12 cellular contexts compared by ENCODE assay signal in genomic region chr20:43669332-43669731, GRCh38. TPM values are rescaled to one million over a fixed set of nuclear protein-coding genes. Genes with fewer than 3 reads are reported as not detected.
A peak's percentile ranks its signal among the peaks of the same experiment; 100 is the strongest.
DNase-seq lines count a peak whose midpoint lies in the region; ATAC-seq and TF ChIP-seq lines count a peak whose summit lies in the region.
"Had no signal": no experiment of that assay in that cellular context is flagged by ENCODE, and none has a peak within 500 bp of the region (broad histone marks: within the 10 kb centered on the region; RNA-seq: fewer than 3 reads in every experiment).

No MANE protein-coding gene starts in this region.

- no peaks in the 10 kb centered on the region for H3K9me2 ChIP-seq in GM23248 (ENCODE audit: insufficient read depth)

- H3K27ac ChIP-seq in GM23248 = no peak overlapping the region
- H3K27ac ChIP-seq: ovary, vagina had no signal

- H3K4me3 ChIP-seq in GM23248 (no peak overlapping the region), mucosa of descending colon (no peak overlapping the region)
- H3K4me3 ChIP-seq: ovary, vagina had no signal

- H2AFZ ChIP-seq in GM23248 = no peak overlapping the region

- H3K9ac ChIP-seq in GM23248 = no peak overlapping the region

- H3K79me2 ChIP-seq in GM23248 (ENCODE audit: insufficient read depth) = no peaks in the 10 kb centered on the region

- no peaks in the 10 kb centered on the region for H4K20me1 ChIP-seq in GM23248 (ENCODE audit: insufficient read depth)

- no peak for TF ChIP-seq CTCF in mucosa of descending colon (IDR thresholded peaks at IDR 0.05)

- intact Hi-C loops in mucosa of descending colon (cut with DNase I, micrococcal nuclease) = no loop called here

- peaks cover under 1% of the 10 kb centered on the region; the same call in 1 of the 2 replicates for H3F3A ChIP-seq in GM23248 (ENCODE audit: insufficient read depth)

- no peaks in the 10 kb centered on the region for H3K27me3 ChIP-seq in GM23248 (replicated peaks; ENCODE audit: insufficient read depth)
- H3K27me3 ChIP-seq: ovary had no signal

- peak; percentile 6 for ATAC-seq in mucosa of descending colon

- H3K4me1 ChIP-seq in GM23248 (ENCODE audit: insufficient read depth) = peaks cover 6% of the 10 kb centered on the region; the same call in 1 of the 2 replicates
- peaks cover 10% of the 10 kb centered on the region for H3K4me1 ChIP-seq in mucosa of descending colon (ENCODE audit: low read depth)

- no peaks in the 10 kb centered on the region for H3K9me3 ChIP-seq in GM23248 (ENCODE audit: low read depth)
- no peaks in the 10 kb centered on the region for H3K9me3 ChIP-seq in mucosa of descending colon
- H3K9me3 ChIP-seq: ovary, vagina had no signal

- in situ Hi-C loops in GM23248 (cut with MboI) = no loop called here

- WGBS in GM23248 (ENCODE audit: low coverage in 1 of 2, low lambda C conversion rate in 2 of 2, missing lambda C conversion rate in 2 of 2), 2 experiments = 67 to 75% methylated on average over 3 of the region's 3 CpGs

- H3K4me2 ChIP-seq in GM23248 (ENCODE audit: unreplicated experiment) = no peak overlapping the region

- H3K36me3 ChIP-seq in GM23248 (ENCODE audit: low read depth) (no peaks in the 10 kb centered on the region), mucosa of descending colon (ENCODE audit: low read depth) (no peaks in the 10 kb centered on the region)
- H3K36me3 ChIP-seq: ovary, vagina had no signal

- peak; percentile 32 for DNase-seq in GM23248
- peak; percentile 98 for DNase-seq in M059J (ENCODE audit: low read depth)
- peak; percentile 65 for DNase-seq in amniotic epithelial cell (ENCODE audit: low read depth)
- no peak for DNase-seq in mucosa of descending colon
- DNase-seq in cortex of kidney (lab: John Stamatoyannopoulos, UW) = no peak
- DNase-seq in GM19240 (ENCODE audit: insufficient read length, low spot score) = no peak
- DNase-seq in T-helper 9 cell = no peak
- DNase-seq: kidney, NCI-H1092 treated with DMSO at 0.1 percent for 48 hours, ovary had no signal

RNA-seq across cellular contexts. Expression of gene MYBL2, which starts 2.4 kb away (rescaled TPM):
- total RNA-seq in GM23248 (2014; rRNA removed; shearing (Covaris generic)) = 6.1 and 8.1 TPM in 2 replicates
- polyA plus RNA-seq in GM23248 (2016; fragmentation: Nextera tagmentation; extraction: Ambion mirVana) = 11.7 and 12.9 TPM in 2 replicates
- 51.2 and 69.4 TPM in 2 replicates for total RNA-seq in M059J (2014; rRNA removed; shearing (Covaris generic))
- total RNA-seq in mucosa of descending colon = 10 to 100 TPM in 1 of 3 donors, 1 to 10 TPM in 2; 1.9 to 19.5 (median 5.1) TPM

RNA-seq across cellular contexts. Expression of gene GTSF1L, which starts 57.5 kb away (rescaled TPM):
- not detected in 2 replicates for total RNA-seq in GM23248 (2014; rRNA removed; shearing (Covaris generic))
- not detected in 2 replicates for polyA plus RNA-seq in GM23248 (2016; fragmentation: Nextera tagmentation; extraction: Ambion mirVana)
- total RNA-seq in M059J (2014; rRNA removed; shearing (Covaris generic)) = not detected in 2 replicates
- not detected for total RNA-seq in mucosa of descending colon
- total RNA-seq: epithelial cell of proximal tubule, kidney, ovary, vagina had no signal
- polyA plus RNA-seq: ovary had no signal

Comparison
In these comparisons a context has a peak if more than half of its experiments do, and no peak if none do; other contexts are left out.
1. DNase-seq: peak in GM23248 (single experiment), M059J (single experiment) and amniotic epithelial cell (single experiment); none in mucosa of descending colon (0 of 3), cortex of kidney (single experiment), GM19240 (single experiment) and T-helper 9 cell (single experiment).